1 cellular context compared by ENCODE assay signal in the genomic region with DNA sequence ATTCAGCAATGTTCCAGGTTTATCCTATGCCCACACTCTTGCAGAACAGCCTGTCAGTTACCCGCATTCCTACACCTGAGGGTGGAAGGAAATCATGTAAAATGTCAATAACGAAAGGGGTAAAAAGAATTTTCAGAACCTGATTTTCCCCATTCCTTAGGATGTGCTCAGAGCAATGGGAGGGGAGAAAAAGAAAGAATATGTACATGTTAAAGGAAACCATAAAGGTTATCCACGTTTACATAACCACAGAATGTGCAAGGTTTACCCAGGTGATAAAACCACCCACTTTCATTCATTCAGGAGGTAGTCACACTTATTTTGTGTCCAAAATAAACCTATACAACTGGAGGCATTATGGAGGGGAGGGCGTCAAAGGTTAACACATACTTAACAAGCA.
TF ChIP-seq lines count a peak whose summit lies in the region.

No MANE protein-coding gene starts in this region.

TF ChIP-seq in HCT116, 20 proteins besides CTCF, POLR2A, EP300 and RAD21 (continued from another document):
- TF ChIP-seq JUND (IDR thresholded peaks at IDR 0.05) (peak; percentile 32; the same call in 1 of the 2 replicates), CBX3 (IDR thresholded peaks at IDR 0.05; ENCODE audit: low read depth) (no peak), YY1 (IDR thresholded peaks at IDR 0.05; ENCODE audit: extremely low read depth, insufficient replicate concordance, low read depth, low read length) (no peak), EZH2phosphoT487 (IDR thresholded peaks at IDR 0.05; ENCODE audit: borderline replicate concordance) (no peak), FOSL1 (IDR thresholded peaks at IDR 0.05; ENCODE audit: low read depth) (peak; percentile 43; the same call in 1 of the 2 replicates), EGR1 (IDR thresholded peaks at IDR 0.05; ENCODE audit: low read depth) (peak; percentile 59; the same call in 1 of the 2 replicates), SP1 (IDR thresholded peaks at IDR 0.05; ENCODE audit: low read depth) (peak; percentile 70)
- TF ChIP-seq, protein P1, sequence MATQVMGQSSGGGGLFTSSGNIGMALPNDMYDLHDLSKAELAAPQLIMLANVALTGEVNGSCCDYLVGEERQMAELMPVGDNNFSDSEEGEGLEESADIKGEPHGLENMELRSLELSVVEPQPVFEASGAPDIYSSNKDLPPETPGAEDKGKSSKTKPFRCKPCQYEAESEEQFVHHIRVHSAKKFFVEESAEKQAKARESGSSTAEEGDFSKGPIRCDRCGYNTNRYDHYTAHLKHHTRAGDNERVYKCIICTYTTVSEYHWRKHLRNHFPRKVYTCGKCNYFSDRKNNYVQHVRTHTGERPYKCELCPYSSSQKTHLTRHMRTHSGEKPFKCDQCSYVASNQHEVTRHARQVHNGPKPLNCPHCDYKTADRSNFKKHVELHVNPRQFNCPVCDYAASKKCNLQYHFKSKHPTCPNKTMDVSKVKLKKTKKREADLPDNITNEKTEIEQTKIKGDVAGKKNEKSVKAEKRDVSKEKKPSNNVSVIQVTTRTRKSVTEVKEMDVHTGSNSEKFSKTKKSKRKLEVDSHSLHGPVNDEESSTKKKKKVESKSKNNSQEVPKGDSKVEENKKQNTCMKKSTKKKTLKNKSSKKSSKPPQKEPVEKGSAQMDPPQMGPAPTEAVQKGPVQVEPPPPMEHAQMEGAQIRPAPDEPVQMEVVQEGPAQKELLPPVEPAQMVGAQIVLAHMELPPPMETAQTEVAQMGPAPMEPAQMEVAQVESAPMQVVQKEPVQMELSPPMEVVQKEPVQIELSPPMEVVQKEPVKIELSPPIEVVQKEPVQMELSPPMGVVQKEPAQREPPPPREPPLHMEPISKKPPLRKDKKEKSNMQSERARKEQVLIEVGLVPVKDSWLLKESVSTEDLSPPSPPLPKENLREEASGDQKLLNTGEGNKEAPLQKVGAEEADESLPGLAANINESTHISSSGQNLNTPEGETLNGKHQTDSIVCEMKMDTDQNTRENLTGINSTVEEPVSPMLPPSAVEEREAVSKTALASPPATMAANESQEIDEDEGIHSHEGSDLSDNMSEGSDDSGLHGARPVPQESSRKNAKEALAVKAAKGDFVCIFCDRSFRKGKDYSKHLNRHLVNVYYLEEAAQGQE (IDR thresholded peaks at IDR 0.05; ENCODE audit: low read depth), result no peak
